In the genomic region with DNA sequence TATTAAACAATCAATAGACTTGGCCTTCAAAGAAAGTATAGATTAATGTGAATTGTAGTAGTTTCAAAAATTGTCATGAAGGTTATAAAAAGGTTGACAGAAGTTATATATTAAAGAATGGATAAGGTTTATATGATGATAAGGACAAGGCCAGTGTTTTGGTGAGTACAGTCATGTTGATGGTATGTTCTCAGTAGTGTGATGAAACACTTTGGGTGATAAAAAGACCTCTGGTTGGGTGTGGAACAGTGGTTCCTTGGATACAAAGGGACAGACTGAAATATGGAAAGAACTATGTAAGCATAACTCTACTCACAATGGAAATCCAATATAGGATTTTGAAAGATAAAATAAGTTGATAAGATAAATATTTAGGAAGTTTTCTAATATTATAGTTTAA, we compare ENCODE assay signal across 21 cellular contexts.
"Had no signal": no experiment of that assay in that cellular context is flagged by ENCODE, and none has a peak within 500 bp of the region (broad histone marks: within the 10 kb centered on the region; RNA-seq: fewer than 3 reads in every experiment).

No MANE protein-coding gene starts in this region.

- H3K4me3 ChIP-seq: dorsolateral prefrontal cortex, pancreas, thoracic aorta, upper lobe of left lung had no signal

- H3K4me3 Mint-ChIP-seq: activated CD4-positive, alpha-beta memory T cell treated with anti-CD3 and anti-CD28 coated beads, Interleukin-2, amount 10 ng/mL, durations not matched to agents 7 days and 5 days; activated CD8-positive, alpha-beta memory T cell treated with anti-CD3 and anti-CD28 coated beads, Interleukin-2, amount 10 ng/mL, durations not matched to agents 7 days and 5 days; activated naive CD8-positive, alpha-beta T cell; endodermal cell; memory B cell; naive thymus-derived CD8-positive, alpha-beta T cell; stimulated activated effector memory CD8-positive, alpha-beta T cell treated with anti-CD3 and anti-CD28 coated beads, Interleukin-12 subunit alpha, Interleukin-12 subunit beta, amount 100 ng/mL, for 72 hours; T-helper 2 cell treated with Interferon-gamma antibody and Interleukin-4, amounts not matched to agents 5 μg/mL and 100 μg/mL, for 36 hours; WTC11 had no signal

- H3K9me3 ChIP-seq: pancreas, SK-N-SH, thoracic aorta, upper lobe of left lung had no signal

- H3K27ac ChIP-seq: dorsolateral prefrontal cortex, pancreas, thoracic aorta, upper lobe of left lung had no signal

- H3K4me1 Mint-ChIP-seq: activated CD4-positive, alpha-beta memory T cell treated with anti-CD3 and anti-CD28 coated beads, Interleukin-2, amount 10 ng/mL, durations not matched to agents 7 days and 5 days; activated CD8-positive, alpha-beta memory T cell treated with anti-CD3 and anti-CD28 coated beads, Interleukin-2, amount 10 ng/mL, durations not matched to agents 7 days and 5 days; endodermal cell; memory B cell; stimulated activated effector memory CD8-positive, alpha-beta T cell treated with anti-CD3 and anti-CD28 coated beads, Interleukin-12 subunit alpha, Interleukin-12 subunit beta, amount 100 ng/mL, for 72 hours; WTC11 had no signal

- H3K27ac Mint-ChIP-seq: activated CD4-positive, alpha-beta memory T cell treated with anti-CD3 and anti-CD28 coated beads, Interleukin-2, amount 10 ng/mL, durations not matched to agents 7 days and 5 days; activated CD8-positive, alpha-beta memory T cell treated with anti-CD3 and anti-CD28 coated beads, Interleukin-2, amount 10 ng/mL, durations not matched to agents 7 days and 5 days; activated naive CD8-positive, alpha-beta T cell; endodermal cell; memory B cell; naive thymus-derived CD8-positive, alpha-beta T cell; stimulated activated effector memory CD8-positive, alpha-beta T cell treated with anti-CD3 and anti-CD28 coated beads, Interleukin-12 subunit alpha, Interleukin-12 subunit beta, amount 100 ng/mL, for 72 hours; T-helper 2 cell treated with Interferon-gamma antibody and Interleukin-4, amounts not matched to agents 5 μg/mL and 100 μg/mL, for 36 hours; WTC11 had no signal

- ATAC-seq: activated CD8-positive, alpha-beta memory T cell treated with anti-CD3 and anti-CD28 coated beads, Interleukin-2, amount 10 ng/mL, durations not matched to agents 7 days and 5 days; left ventricle myocardium superior; naive thymus-derived CD8-positive, alpha-beta T cell; pancreas; sciatic nerve; stimulated activated effector memory CD8-positive, alpha-beta T cell treated with anti-CD3 and anti-CD28 coated beads, Interleukin-12 subunit alpha, Interleukin-12 subunit beta, amount 100 ng/mL, for 72 hours; WTC11 had no signal

- DNase-seq: activated CD4-positive, alpha-beta memory T cell treated with anti-CD3 and anti-CD28 coated beads, Interleukin-2, amount 10 ng/mL, durations not matched to agents 7 days and 5 days; activated CD4-positive, alpha-beta T cell treated with anti-CD3 and anti-CD28 coated beads for 4 hours; activated CD8-positive, alpha-beta memory T cell treated with anti-CD3 and anti-CD28 coated beads, Interleukin-2, amount 10 ng/mL, durations not matched to agents 7 days and 5 days; dorsolateral prefrontal cortex; endodermal cell; erythroblast; hypothalamus; kidney; left ventricle myocardium superior; naive thymus-derived CD8-positive, alpha-beta T cell; pancreas; SK-N-SH; stimulated activated CD4-positive, alpha-beta T cell treated with anti-CD3 and anti-CD28 coated beads, Interleukin-4, amount 100 ng/mL, for 24 hours; upper lobe of left lung had no signal

- H3K36me3 ChIP-seq: pancreas, thoracic aorta, upper lobe of left lung had no signal

- H3K27me3 Mint-ChIP-seq: activated CD4-positive, alpha-beta memory T cell treated with anti-CD3 and anti-CD28 coated beads, Interleukin-2, amount 10 ng/mL, durations not matched to agents 7 days and 5 days; activated CD8-positive, alpha-beta memory T cell treated with anti-CD3 and anti-CD28 coated beads, Interleukin-2, amount 10 ng/mL, durations not matched to agents 7 days and 5 days; activated naive CD8-positive, alpha-beta T cell; memory B cell; naive thymus-derived CD8-positive, alpha-beta T cell had no signal

- H3K36me3 Mint-ChIP-seq: activated CD8-positive, alpha-beta memory T cell treated with anti-CD3 and anti-CD28 coated beads, Interleukin-2, amount 10 ng/mL, durations not matched to agents 7 days and 5 days; activated naive CD8-positive, alpha-beta T cell; memory B cell; naive thymus-derived CD8-positive, alpha-beta T cell; stimulated activated effector memory CD8-positive, alpha-beta T cell treated with anti-CD3 and anti-CD28 coated beads, Interleukin-12 subunit alpha, Interleukin-12 subunit beta, amount 100 ng/mL, for 72 hours had no signal

- H3K27me3 ChIP-seq: dorsolateral prefrontal cortex, pancreas, upper lobe of left lung had no signal

- H3K4me1 ChIP-seq: pancreas, upper lobe of left lung had no signal
